Comparison of ENCODE assay signal across 10 cellular contexts in the genomic region with DNA sequence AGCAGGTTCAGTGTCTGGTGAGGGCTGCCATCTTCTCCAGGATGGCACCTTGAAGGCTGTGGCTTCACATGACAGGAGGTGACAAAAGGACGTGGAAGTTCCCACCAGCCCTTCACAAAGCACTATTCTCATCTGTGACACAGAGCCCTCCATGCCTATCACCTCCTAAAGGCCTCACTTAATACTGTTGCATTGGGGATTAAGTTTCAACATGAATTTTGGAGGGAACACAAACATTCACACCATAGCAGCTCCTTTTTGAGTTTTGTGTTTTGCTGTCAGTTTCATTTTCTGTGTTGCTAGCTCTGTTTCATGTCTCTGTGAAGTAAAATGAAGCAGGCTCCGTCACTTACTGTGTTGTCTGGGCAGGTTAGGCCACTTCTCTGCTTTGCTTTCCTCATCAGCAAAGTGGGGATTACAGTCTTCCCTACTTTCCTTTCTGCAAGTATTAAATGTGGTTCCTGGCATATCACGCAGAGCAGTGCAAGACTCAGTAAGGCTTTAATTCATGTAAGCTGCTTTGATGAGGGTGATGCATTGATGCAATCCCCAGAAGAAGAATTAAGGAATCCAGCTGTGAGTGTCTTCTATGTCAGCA. TPM values are rescaled to one million over a fixed set of nuclear protein-coding genes. Genes with fewer than 3 reads are reported as not detected.
A peak's percentile ranks its signal among the peaks of the same experiment; 100 is the strongest.
DNase-seq lines count a peak whose midpoint lies in the region; ATAC-seq lines count a peak whose summit lies in the region.
"Had no signal": no experiment of that assay in that cellular context is flagged by ENCODE, and none has a peak within 500 bp of the region (broad histone marks: within the 10 kb centered on the region; RNA-seq: fewer than 3 reads in every experiment).

No MANE protein-coding gene starts in this region.

- no peaks in the 10 kb centered on the region for H3K9me3 Mint-ChIP-seq in immature natural killer cell
- H3K9me3 Mint-ChIP-seq: IgD-negative memory B cell had no signal

- DNase-seq in immature natural killer cell (peak; percentile 47 to 55 (median 47)), MV-4-11 (lab: John Stamatoyannopoulos, UW) (no peak), trophoblast cell (no peak), MG63 (no peak)
- DNase-seq in effector CD8-positive, alpha-beta T cell (lab: John Stamatoyannopoulos, UW) = no peak
- DNase-seq: GF-D8 had no signal

- no peak overlapping the region for H4K91ac ChIP-seq in trophoblast cell (ENCODE audit: low read depth, low read length)

- H3K79me1 ChIP-seq in trophoblast cell (ENCODE audit: low read length) = no peaks in the 10 kb centered on the region

- no peak overlapping the region for H4K12ac ChIP-seq in trophoblast cell (ENCODE audit: low read depth, low read length)

- H2AK5ac ChIP-seq in trophoblast cell (ENCODE audit: low read length) = no peak overlapping the region

- H2AFZ ChIP-seq in trophoblast cell (ENCODE audit: insufficient read depth, low read length, poor library complexity) = no peak overlapping the region

- no peak overlapping the region for H3K4ac ChIP-seq in trophoblast cell (ENCODE audit: low read depth, low read length)

- peaks cover 18 to 28% of the 10 kb centered on the region in 2 donors for H3K4me1 Mint-ChIP-seq in immature natural killer cell

- H3K27me3 ChIP-seq in trophoblast cell (ENCODE audit: insufficient read depth, low read length) = no peaks in the 10 kb centered on the region
- no peaks in the 10 kb centered on the region for H3K27me3 ChIP-seq in MG63

- no peak overlapping the region for H3K4me2 ChIP-seq in trophoblast cell (ENCODE audit: low read length)

- H3K4me3 ChIP-seq in trophoblast cell (ENCODE audit: low read depth, low read length) = no peak overlapping the region
- no peak overlapping the region for H3K4me3 ChIP-seq in MG63

- no peak overlapping the region for H2BK5ac ChIP-seq in trophoblast cell (ENCODE audit: low read depth, low read length, poor library complexity)

- H3K18ac ChIP-seq in trophoblast cell (ENCODE audit: low read length) = no peak overlapping the region

- peaks cover 0 to 4% (median 0%) of the 10 kb centered on the region in 3 donors for H3K27me3 Mint-ChIP-seq in immature natural killer cell (ENCODE audit: low read depth in 3 of 3)
- H3K27me3 Mint-ChIP-seq: IgD-negative memory B cell had no signal

- H3K9ac ChIP-seq in trophoblast cell (ENCODE audit: low read length) = no peak overlapping the region

- H3K14ac ChIP-seq in trophoblast cell (ENCODE audit: low read length) = no peak overlapping the region

- peaks cover 2 to 7% of the 10 kb centered on the region in 2 experiments for H3K4me1 ChIP-seq in trophoblast cell (ENCODE audit: control insufficient read depth in 1 of 2, insufficient read depth in 2 of 2, low read length in 2 of 2)

- H2BK120ac ChIP-seq in trophoblast cell (ENCODE audit: insufficient read depth, low read length, poor library complexity) = no peak overlapping the region

- peak overlapping the region; percentile 87 to 92 (median 88) for H3K27ac Mint-ChIP-seq in immature natural killer cell

- H3K4me3 Mint-ChIP-seq in immature natural killer cell = peak overlapping the region; percentile 29 to 74 (median 62)

- H2BK12ac ChIP-seq in trophoblast cell (ENCODE audit: low read length) = no peak overlapping the region

- H3K27ac ChIP-seq in trophoblast cell (ENCODE audit: low read depth, low read length) = no peak overlapping the region

- WGBS in trophoblast cell (ENCODE audit: extremely low coverage, insufficient coverage, insufficient read length) = no CpG with 5 or more reads among the region's 3 CpGs

- H4K8ac ChIP-seq in trophoblast cell (ENCODE audit: low read depth, low read length) = no peak overlapping the region

- H3K23ac ChIP-seq in trophoblast cell (ENCODE audit: low read length) = no peak overlapping the region

- no peaks in the 10 kb centered on the region for H3K36me3 ChIP-seq in trophoblast cell (ENCODE audit: control insufficient read depth in 1 of 2, insufficient read depth in 2 of 2, low read length in 2 of 2)
- peaks cover 3% of the 10 kb centered on the region for H3K36me3 ChIP-seq in MG63

- peak; percentile 86 for ATAC-seq in GM18511 (IDR thresholded peaks at IDR 0.05; ENCODE audit: unreplicated experiment)
- ATAC-seq in GM21367 (IDR thresholded peaks at IDR 0.05; ENCODE audit: unreplicated experiment) = peak; percentile 71
- ATAC-seq in HG03139 (IDR thresholded peaks at IDR 0.05; ENCODE audit: unreplicated experiment) = peak; percentile 77

- H3K36me3 Mint-ChIP-seq in immature natural killer cell = no peaks in the 10 kb centered on the region

- H3K79me2 ChIP-seq in trophoblast cell (ENCODE audit: control insufficient read depth, insufficient read depth, low read length, poor library complexity) = no peaks in the 10 kb centered on the region

- H3K9me3 ChIP-seq in trophoblast cell (ENCODE audit: insufficient read depth, low read depth, low read length) (no peaks in the 10 kb centered on the region), MG63 (no peaks in the 10 kb centered on the region)

RNA-seq across cellular contexts. Expression of a gene that starts 31.6 kb away (rescaled TPM):
- 10 to 100 TPM; 31.3 to 64.7 (median 60.6) TPM for polyA plus RNA-seq in immature natural killer cell
- 60.3 and 62.4 TPM in 2 replicates for polyA plus RNA-seq in trophoblast cell (2013)
- 42.1 and 49.2 TPM in 2 replicates for total RNA-seq in MG63 (2014; rRNA removed; shearing (Covaris generic); ENCODE audit: low replicate concordance)

Comparison
In these comparisons a context has a peak if more than half of its experiments do, and no peak if none do; other contexts are left out.
1. DNase-seq: peak in immature natural killer cell (3 of 3); none in MV-4-11 (single experiment), trophoblast cell (0 of 2), effector CD8-positive, alpha-beta T cell (single experiment) and MG63 (single experiment).
2. Peak in every context shown above with its lines, with median percentiles within 50 percentile points of each other: ATAC-seq.